21 cellular contexts compared by ENCODE assay signal in the genomic region with DNA sequence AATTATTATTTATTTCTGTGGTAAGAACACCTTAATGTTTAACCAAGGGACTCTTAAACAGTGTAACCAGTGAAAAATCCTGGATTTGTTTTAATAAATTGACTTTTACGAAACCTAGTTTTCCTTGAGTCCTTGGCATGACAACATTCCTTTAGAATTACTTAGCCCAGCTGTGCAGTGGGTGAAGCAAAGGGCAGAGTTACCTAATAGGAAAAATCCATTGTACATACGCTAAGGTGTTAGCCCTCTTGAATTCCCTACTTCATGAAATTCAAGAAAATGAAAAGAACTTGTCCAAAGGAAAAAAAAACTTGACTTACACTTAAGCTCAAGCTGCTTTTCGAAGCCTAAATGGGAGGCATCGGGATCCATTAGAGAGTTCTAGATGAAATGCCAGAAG.
A peak's percentile ranks its signal among the peaks of the same experiment; 100 is the strongest.
DNase-seq lines count a peak whose midpoint lies in the region; ATAC-seq and TF ChIP-seq lines count a peak whose summit lies in the region.
"Had no signal": no experiment of that assay in that cellular context is flagged by ENCODE, and none has a peak within 500 bp of the region (broad histone marks: within the 10 kb centered on the region; RNA-seq: fewer than 3 reads in every experiment).

No MANE protein-coding gene starts in this region.

- peak overlapping the region; percentile 62 for H3K27ac Mint-ChIP-seq in Calu3 (ENCODE audit: unreplicated experiment)
- H3K27ac Mint-ChIP-seq in osteocyte (ENCODE audit: unreplicated experiment) = peak overlapping the region; percentile 19
- H3K27ac Mint-ChIP-seq: activated T-helper 1 cell treated with anti-CD3 and anti-CD28 coated beads, Interleukin-12 subunit alpha, Interleukin-12 subunit beta, Interleukin-2, Interleukin-4 antibody, amounts not matched to agents 30 ng/mL and 10 ng/mL and 1 ng/mL, durations not matched to agents 14 hours and 24 hours and 36 hours; natural killer cell treated with Interleukin-12 subunit alpha and Interleukin-12 subunit beta and Interleukin-15 and Interleukin-18, amount 100 ng/mL, for 72 hours had no signal

- no peaks in the 10 kb centered on the region for H3K9me3 ChIP-seq in adipocyte (ENCODE audit: control insufficient read depth, low read length)
- H3K9me3 ChIP-seq: BLaER1 treated with 17β-estradiol and CSF1 and Interleukin-3, amounts not matched to agents 10 nM and 100 nM; prostate gland had no signal

- H3K9me3 Mint-ChIP-seq in Calu3 (ENCODE audit: low read depth, unreplicated experiment) = no peaks in the 10 kb centered on the region
- no peaks in the 10 kb centered on the region for H3K9me3 Mint-ChIP-seq in osteocyte (ENCODE audit: unreplicated experiment)
- H3K9me3 Mint-ChIP-seq: activated T-helper 1 cell treated with anti-CD3 and anti-CD28 coated beads, Interleukin-12 subunit alpha, Interleukin-12 subunit beta, Interleukin-2, Interleukin-4 antibody, amounts not matched to agents 30 ng/mL and 10 ng/mL and 1 ng/mL, durations not matched to agents 14 hours and 24 hours and 36 hours; natural killer cell treated with Interleukin-12 subunit alpha and Interleukin-12 subunit beta and Interleukin-15 and Interleukin-18, amount 100 ng/mL, for 72 hours had no signal

- intact Hi-C loops in Calu3 (cut with micrococcal nuclease; ENCODE audit: unreplicated experiment) = loop anchor here (10.0 kb wide), 1 partner anchor 94 kb away; no protein-coding TSS in a partner anchor

- H3K36me3 ChIP-seq in adipocyte (ENCODE audit: control insufficient read depth, insufficient read depth, low read length, severe bottlenecking) = no peaks in the 10 kb centered on the region
- H3K36me3 ChIP-seq: BLaER1 treated with 17β-estradiol and CSF1 and Interleukin-3, amounts not matched to agents 10 nM and 100 nM; prostate gland had no signal

- H3K27me3 Mint-ChIP-seq in Calu3 (ENCODE audit: unreplicated experiment) (no peaks in the 10 kb centered on the region), osteocyte (ENCODE audit: unreplicated experiment) (no peaks in the 10 kb centered on the region)
- H3K27me3 Mint-ChIP-seq: natural killer cell treated with Interleukin-12 subunit alpha and Interleukin-12 subunit beta and Interleukin-15 and Interleukin-18, amount 100 ng/mL, for 72 hours had no signal

- H3K9ac ChIP-seq in adipocyte (ENCODE audit: low read length) = no peak overlapping the region
- H3K9ac ChIP-seq: BLaER1 treated with 17β-estradiol and CSF1 and Interleukin-3, amounts not matched to agents 10 nM and 100 nM had no signal

- ATAC-seq in HG03378 (IDR thresholded peaks at IDR 0.05; ENCODE audit: unreplicated experiment) (no peak), GM18505 (IDR thresholded peaks at IDR 0.05; ENCODE audit: unreplicated experiment) (no peak), SK-N-SH treated with all-trans-retinoic acid at 6 μM for 48 hours (no peak)
- ATAC-seq: HCT116; natural killer cell treated with Interleukin-12 subunit alpha and Interleukin-12 subunit beta and Interleukin-15 and Interleukin-18, amount 100 ng/mL, for 72 hours; stimulated activated naive CD8-positive, alpha-beta T cell treated with anti-CD3 and anti-CD28 coated beads, Interleukin-15, Interleukin-2, amounts not matched to agents 100 U/mL and 50 U/mL, for 24 hours had no signal

- DNase-seq in Calu3 (peak; percentile 34), adipocyte (ENCODE audit: low read depth) (peak; percentile 62), glomerular visceral epithelial cell (ENCODE audit: extremely low spot score) (peak; percentile 57), osteocyte (ENCODE audit: extremely low spot score, unreplicated experiment) (no peak), NCI-H2107 treated with DMSO at 0.1 percent for 48 hours (lab: John Stamatoyannopoulos, UW; ENCODE audit: unreplicated experiment) (no peak)
- DNase-seq: activated CD4-positive, CD25-positive, alpha-beta regulatory T cell; activated CD8-positive, alpha-beta memory T cell treated with anti-CD3 and anti-CD28 coated beads for 24 hours; caudate nucleus; DMS53; effector CD4-positive, alpha-beta T cell; NCI-H2029 treated with DMSO at 0.1 percent for 48 hours; NCI-H510A treated with DMSO at 0.1 percent for 48 hours; stimulated activated naive CD8-positive, alpha-beta T cell treated with anti-CD3 and anti-CD28 coated beads, Interleukin-15, Interleukin-2, amounts not matched to agents 100 U/mL and 50 U/mL, for 24 hours had no signal

- H3K4me1 ChIP-seq in adipocyte (ENCODE audit: control insufficient read depth, insufficient read depth, low read length) = peaks cover 7% of the 10 kb centered on the region
- H3K4me1 ChIP-seq: BLaER1 treated with 17β-estradiol and CSF1 and Interleukin-3, amounts not matched to agents 10 nM and 100 nM; prostate gland had no signal

- H3K4me1 Mint-ChIP-seq in Calu3 (ENCODE audit: low read depth, unreplicated experiment) (peaks cover 25% of the 10 kb centered on the region), osteocyte (ENCODE audit: unreplicated experiment) (peaks cover 21% of the 10 kb centered on the region)

- no TSS peak for BruUV-seq in Calu3 (replicated peaks; lab: Mats Ljungman, UMichigan)

- no peak for TF ChIP-seq POLR2A in GM18505 (IDR thresholded peaks at IDR 0.05; ENCODE audit: borderline replicate concordance, extremely low read depth, insufficient read depth, insufficient read length)

- H3K36me3 Mint-ChIP-seq in Calu3 (ENCODE audit: insufficient read depth, unreplicated experiment) = peaks cover 10% of the 10 kb centered on the region
- no peaks in the 10 kb centered on the region for H3K36me3 Mint-ChIP-seq in osteocyte (ENCODE audit: unreplicated experiment)
- H3K36me3 Mint-ChIP-seq: natural killer cell treated with Interleukin-12 subunit alpha and Interleukin-12 subunit beta and Interleukin-15 and Interleukin-18, amount 100 ng/mL, for 72 hours had no signal

- CTCF ChIA-PET in Calu3 (lab: Charles Lee) = interaction anchor here (0.6 kb wide), 1 partner anchor 59 kb away, joined by 3 read pairs; no protein-coding TSS in a partner anchor

- H3K4me3 Mint-ChIP-seq in Calu3 (ENCODE audit: low read depth, unreplicated experiment) (peak overlapping the region; percentile 38), osteocyte (ENCODE audit: unreplicated experiment) (no peak overlapping the region)
- H3K4me3 Mint-ChIP-seq: activated T-helper 1 cell treated with anti-CD3 and anti-CD28 coated beads, Interleukin-12 subunit alpha, Interleukin-12 subunit beta, Interleukin-2, Interleukin-4 antibody, amounts not matched to agents 30 ng/mL and 10 ng/mL and 1 ng/mL, durations not matched to agents 14 hours and 24 hours and 36 hours; natural killer cell treated with Interleukin-12 subunit alpha and Interleukin-12 subunit beta and Interleukin-15 and Interleukin-18, amount 100 ng/mL, for 72 hours had no signal

- no peaks in the 10 kb centered on the region for H3K27me3 ChIP-seq in adipocyte (replicated peaks; ENCODE audit: control insufficient read depth, insufficient read depth, low read length)
- H3K27me3 ChIP-seq: BLaER1 treated with 17β-estradiol and CSF1 and Interleukin-3, amounts not matched to agents 10 nM and 100 nM had no signal

- TF ChIP-seq CTCF in Calu3 (IDR thresholded peaks at IDR 0.05; ENCODE audit: unreplicated experiment) (no peak), osteocyte (IDR thresholded peaks at IDR 0.05) (no peak)

- H3K4me3 ChIP-seq in adipocyte (ENCODE audit: low read length) = no peak overlapping the region
- H3K4me3 ChIP-seq: BLaER1 treated with 17β-estradiol and CSF1 and Interleukin-3, amounts not matched to agents 10 nM and 100 nM; prostate gland had no signal

TF ChIP-seq in SK-N-SH treated with all-trans-retinoic acid at 6 μM for 48 hours, 23 proteins besides CTCF, POLR2A, EP300 and RAD21:
- TF ChIP-seq TCF4 (CRISPR knock-in tag; IDR thresholded peaks at IDR 0.05; ENCODE audit: borderline replicate concordance) = no peak

Comparison
In these comparisons a context has a peak if more than half of its experiments do, and no peak if none do; other contexts are left out.
1. DNase-seq: peak in Calu3 (single experiment), adipocyte (single experiment) and glomerular visceral epithelial cell (single experiment); none in osteocyte (single experiment) and NCI-H2107 treated with DMSO at 0.1 percent for 48 hours (single experiment).